ENCODE assay signal across 3 cellular contexts in genomic region chr19:15962319-15962718, GRCh38.
TF ChIP-seq lines count a peak whose summit lies in the region.

No MANE protein-coding gene starts in this region.

TF ChIP-seq in SK-N-SH, 30 proteins besides CTCF, POLR2A, EP300 and RAD21 (continued from another document):
- TF ChIP-seq REST (IDR thresholded peaks at IDR 0.05; ENCODE audit: low read depth, low read length): peak; percentile 90
- no peak for TF ChIP-seq EZH2phosphoT487 (IDR thresholded peaks at IDR 0.05; ENCODE audit: borderline replicate concordance, low read depth)
- TF ChIP-seq ELF1 (IDR thresholded peaks at IDR 0.05): no peak
- no peak for TF ChIP-seq PBX3 (IDR thresholded peaks at IDR 0.05)

TF ChIP-seq in SK-N-SH treated with all-trans-retinoic acid at 6 μM for 48 hours, 23 proteins besides CTCF, POLR2A, EP300 and RAD21 (continued from another document):
- no peak for TF ChIP-seq PATZ1 (CRISPR knock-in tag; IDR thresholded peaks at IDR 0.05; ENCODE audit: borderline replicate concordance)
- TF ChIP-seq RARB (CRISPR knock-in tag; IDR thresholded peaks at IDR 0.05): no peak
- TF ChIP-seq CSRNP3 (CRISPR knock-in tag; IDR thresholded peaks at IDR 0.05): no peak
- TF ChIP-seq ZC3H10 (CRISPR knock-in tag; IDR thresholded peaks at IDR 0.05): no peak
- no peak for TF ChIP-seq CREB5 (CRISPR knock-in tag; IDR thresholded peaks at IDR 0.05; ENCODE audit: low read depth)
- no peak for TF ChIP-seq ZFP30 (CRISPR knock-in tag; IDR thresholded peaks at IDR 0.05)

TF ChIP-seq in liver, 16 proteins besides CTCF, POLR2A, EP300 and RAD21:
- peak; percentile 93 for TF ChIP-seq REST (IDR thresholded peaks at IDR 0.05)
- no peak for TF ChIP-seq EGR1 (IDR thresholded peaks at IDR 0.05; ENCODE audit: low read depth in 2 of 2)
